ENCODE assay signal across 8 cellular contexts in genomic region chr11:78039391-78039918, GRCh38. TPM values are rescaled to one million over a fixed set of nuclear protein-coding genes. Genes with fewer than 3 reads are reported as not detected.
DNase-seq lines count a peak whose midpoint lies in the region; ATAC-seq, FAIRE-seq and TF ChIP-seq lines count a peak whose summit lies in the region.

No MANE protein-coding gene starts in this region.

- no peaks in the 10 kb centered on the region for H3K9me3 ChIP-seq in CD8-positive, alpha-beta T cell (ENCODE audit: low read length)
- no peaks in the 10 kb centered on the region for H3K9me3 ChIP-seq in GM12878 (replicated peaks; ENCODE audit: control insufficient read depth, insufficient read depth, low read length)

- TF ChIP-seq EP300 in GM12878 (IDR thresholded peaks at IDR 0.05; ENCODE audit: borderline replicate concordance in 1 of 2, control insufficient read depth in 1 of 2, low read depth in 2 of 2, low read length in 2 of 2) = no peak

- no peaks in the 10 kb centered on the region for H3K27me3 ChIP-seq in CD8-positive, alpha-beta T cell (ENCODE audit: insufficient read depth, low read length)
- H3K27me3 ChIP-seq in GM12878 (replicated peaks in 1 of 2; ENCODE audit: control insufficient read depth in 2 of 2, insufficient read depth in 2 of 2, low read length in 1 of 2) = no peaks in the 10 kb centered on the region

- in situ Hi-C loops in GM12878 (cut with MboI) = no loop called here

- no peaks in the 10 kb centered on the region for H3K79me2 ChIP-seq in GM12878 (ENCODE audit: control insufficient read depth, insufficient read depth, low read length)

- BruUV-seq in GM12878 (replicated peaks; lab: Mats Ljungman, UMichigan) = TSS peak; percentile 62

- no peak for ATAC-seq in CD8-positive, alpha-beta T cell
- peak; percentile 29 for ATAC-seq in HG02938 (IDR thresholded peaks at IDR 0.05; ENCODE audit: unreplicated experiment)
- ATAC-seq in GM12878 = peak; percentile 12; the same call in 1 of the 3 replicates
- no peak for ATAC-seq in naive thymus-derived CD8-positive, alpha-beta T cell
- no peak for ATAC-seq in HG03139 (IDR thresholded peaks at IDR 0.05; ENCODE audit: unreplicated experiment)

- H3K27me3 Mint-ChIP-seq in CD8-positive, alpha-beta T cell (ENCODE audit: low read depth) = no peaks in the 10 kb centered on the region
- H3K27me3 Mint-ChIP-seq in naive thymus-derived CD8-positive, alpha-beta T cell = peaks cover 0 to 3% (median 0%) of the 10 kb centered on the region in 5 donors

- no peak for TF ChIP-seq CTCF in CD8-positive, alpha-beta T cell (IDR thresholded peaks at IDR 0.05)
- no peak for TF ChIP-seq CTCF in GM12878 (IDR thresholded peaks at IDR 0.05 in 2 of 3, conservative IDR thresholded peaks at IDR 0.05 in 1 of 3; ENCODE audit: control insufficient read depth in 2 of 3, extremely low read depth in 1 of 3, insufficient read depth in 1 of 3, low read depth in 3 of 3, low read length in 3 of 3)

- POLR2A ChIA-PET in CD8-positive, alpha-beta T cell (lab: Charles Lee) = interaction anchor here (0.7 to 1.0 kb wide), 2 partner anchors 45 to 201 kb away, joined by 4 read pairs; partner anchors contain the start of gene INTS4
- POLR2A ChIA-PET in GM12878 (lab: Charles Lee) = interaction anchor here (0.6 to 1.0 kb wide), 2 partner anchors 18 to 45 kb away, joined by 3 read pairs; partner anchors contain the start of gene INTS4
- POLR2A ChIA-PET in naive thymus-derived CD8-positive, alpha-beta T cell (lab: Charles Lee) = no interaction called here

- no peak overlapping the region for H3K4me3 ChIP-seq in CD8-positive, alpha-beta T cell (ENCODE audit: low read depth, low read length)
- no peak overlapping the region for H3K4me3 ChIP-seq in GM12878

- H3K27ac ChIP-seq in CD8-positive, alpha-beta T cell (ENCODE audit: low read depth, low read length) = no peak overlapping the region
- H3K27ac ChIP-seq in GM12878 (ENCODE audit: control insufficient read depth, insufficient read depth) = peak overlapping the region; percentile 50; the same call in 1 of the 2 replicates

- no peak for DNase-seq in CD8-positive, alpha-beta T cell
- DNase-seq in GM12878 (ENCODE audit: low read depth, low spot score) (no peak), iPS-NIHi7 (ENCODE audit: extremely low spot score) (no peak), middle frontal gyrus (ENCODE audit: extremely low spot score, low spot score) (no peak)
- DNase-seq in naive thymus-derived CD8-positive, alpha-beta T cell = no peak
- DNase-seq in stimulated activated CD4-positive, alpha-beta T cell treated with anti-CD3 and anti-CD28 coated beads, Interleukin-1b, Interleukin-23, amount 100 ng/mL, for 48 hours = no peak

- peak overlapping the region; percentile 96 for H2AFZ ChIP-seq in GM12878 (ENCODE audit: control insufficient read depth, low read depth, low read length)

- 75% methylated on average over 4 of the region's 4 CpGs for WGBS in GM12878 (ENCODE audit: insufficient coverage, insufficient replicate concordance, low lambda C conversion rate, missing lambda C conversion rate)

- RAD21 ChIA-PET in GM12878 (lab: Charles Lee; ENCODE audit: unreplicated experiment) = interaction anchor here (0.7 to 2.5 kb wide), 4 partner anchors 8 to 44 kb away, joined by 3 to 9 read pairs (median 3); no protein-coding TSS in a partner anchor

- peaks cover 9% of the 10 kb centered on the region for H3K4me1 ChIP-seq in CD8-positive, alpha-beta T cell (ENCODE audit: insufficient read depth, low read length)
- H3K4me1 ChIP-seq in GM12878 (ENCODE audit: control insufficient read depth, insufficient read depth, low read length) = peaks cover 7% of the 10 kb centered on the region

- no peaks in the 10 kb centered on the region for H4K20me1 ChIP-seq in GM12878 (ENCODE audit: control insufficient read depth, insufficient read depth)

- H3K9ac ChIP-seq in GM12878 (ENCODE audit: control insufficient read depth, insufficient read depth, low read length) = peak overlapping the region; percentile 55

- H3K36me3 ChIP-seq in CD8-positive, alpha-beta T cell (ENCODE audit: insufficient read depth, low read length) = no peaks in the 10 kb centered on the region
- no peaks in the 10 kb centered on the region for H3K36me3 ChIP-seq in GM12878 (ENCODE audit: control insufficient read depth in 2 of 2, insufficient read depth in 2 of 2, low read length in 1 of 2)

- no peak for TF ChIP-seq RAD21 in GM12878 (IDR thresholded peaks at IDR 0.05; ENCODE audit: insufficient read depth, low read depth, low read length)

- H3K4me1 Mint-ChIP-seq in CD8-positive, alpha-beta T cell (ENCODE audit: low read depth) = peaks cover 12% of the 10 kb centered on the region
- peaks cover 11 to 13% (median 12%) of the 10 kb centered on the region in 4 donors for H3K4me1 Mint-ChIP-seq in naive thymus-derived CD8-positive, alpha-beta T cell

- no peak for FAIRE-seq in GM12878 (lab: Jason Lieb, UNC)

- SMC1A ChIA-PET in GM12878 (lab: Charles Lee; ENCODE audit: uncharacterized antibody, unreplicated experiment) = interaction anchor here (0.6 to 1.3 kb wide), 7 partner anchors 9 to 411 kb away, joined by 3 to 7 read pairs (median 3); no protein-coding TSS in a partner anchor

- H3K27ac Mint-ChIP-seq in CD8-positive, alpha-beta T cell = peak overlapping the region; percentile 81
- H3K27ac Mint-ChIP-seq in naive thymus-derived CD8-positive, alpha-beta T cell = peak overlapping the region in 7 of 10 donors; percentile 22 to 92 (median 74)

- CTCF ChIA-PET in CD8-positive, alpha-beta T cell (lab: Charles Lee) = no interaction called here
- CTCF ChIA-PET in GM12878 (lab: Yijun Ruan, JAX) = interaction anchor here (0.8 to 1.2 kb wide), 5 partner anchors 19 to 525 kb away, joined by 3 to 4 read pairs (median 3); partner anchors contain the start of gene INTS4

- peak overlapping the region; percentile 72; the same call in 1 of the 2 replicates for H3K4me2 ChIP-seq in GM12878 (ENCODE audit: control insufficient read depth, insufficient read depth)

- no peaks in the 10 kb centered on the region for H3K36me3 Mint-ChIP-seq in CD8-positive, alpha-beta T cell
- no peaks in the 10 kb centered on the region for H3K36me3 Mint-ChIP-seq in naive thymus-derived CD8-positive, alpha-beta T cell

- intact Hi-C loops in CD8-positive, alpha-beta T cell (cut with DNase I, micrococcal nuclease) = no loop called here
- intact Hi-C loops in GM12878 (cut with micrococcal nuclease; ENCODE audit: unreplicated experiment) = no loop called here

- TF ChIP-seq POLR2A in GM12878 (IDR thresholded peaks at IDR 0.05; ENCODE audit: low read depth, low read length) = no peak

- H3K4me3 Mint-ChIP-seq in CD8-positive, alpha-beta T cell = no peak overlapping the region
- H3K4me3 Mint-ChIP-seq in naive thymus-derived CD8-positive, alpha-beta T cell = peak overlapping the region in 6 of 10 donors; percentile 2 to 64 (median 38)

- no peaks in the 10 kb centered on the region for H3K9me3 Mint-ChIP-seq in CD8-positive, alpha-beta T cell
- H3K9me3 Mint-ChIP-seq in naive thymus-derived CD8-positive, alpha-beta T cell = no peaks in the 10 kb centered on the region

RNA-seq across cellular contexts. Expression of gene KCTD14, which starts 16.4 kb away (rescaled TPM):
- total RNA-seq in CD8-positive, alpha-beta T cell = under 1 TPM in 1 of 2 experiments, not detected in 1; 0.19 TPM
- total RNA-seq in GM12878 (2013; cell fraction: nucleolus; rRNA removed) = 0.95 and 1.1 TPM in 2 replicates
- total RNA-seq in GM12878 (2014; rRNA removed) (0.51 and 0.54 TPM in 2 replicates), GM12878 (2014; rRNA removed; fragmentation: Illumina TruSeq; extraction: Trizol) (0.41 and 0.45 TPM in 2 replicates), GM12878 (2021) (0.38 and 0.43 TPM in 2 replicates)
- polyA plus RNA-seq in GM12878 (2011; ENCODE audit: low read depth) = 0.64 TPM
- polyA plus RNA-seq in GM12878 (2011; rRNA removed) (0.04 and 0.19 TPM in 2 replicates), GM12878 (2014; fragmentation: Illumina TruSeq; extraction: Trizol) (0.63 and 0.74 TPM in 2 replicates), GM12878 (2014; fragmentation: Nextera tagmentation; extraction: Ambion mirVana) (under 1 TPM; 0.11 to 0.42 TPM), GM12878 (2014; rRNA removed) (0.53 and 0.59 TPM in 2 replicates), GM12878 (2016; fragmentation: Nextera tagmentation; extraction: Ambion mirVana) (under 1 TPM; 0.54 TPM)
- polyA plus RNA-seq in GM12878 (2011; cell fraction: cytosol; rRNA removed) = 0.08 TPM in 1 of 2 replicates, not detected in the other
- polyA plus RNA-seq in GM12878 (2011; cell fraction: nucleus; rRNA removed) = 0.15 TPM in 1 of 2 replicates, not detected in the other
- polyA plus RNA-seq in GM12878 (2012) = 0.51 and 0.77 TPM in 2 replicates
- polyA minus RNA-seq in GM12878 (2011; rRNA and poly(A)+ RNA removed) = not detected in 2 replicates
- not detected in 2 replicates for polyA minus RNA-seq in GM12878 (2011; cell fraction: cytosol; rRNA and poly(A)+ RNA removed)
- not detected in 2 replicates for polyA minus RNA-seq in GM12878 (2011; cell fraction: nucleus; rRNA and poly(A)+ RNA removed)
- under 1 TPM in 1 of 2 experiments, not detected in 1; 0.36 TPM for total RNA-seq in naive thymus-derived CD8-positive, alpha-beta T cell
- under 1 TPM in 2 of 3 donors, not detected in 1; 0.13 to 0.33 TPM for polyA plus RNA-seq in naive thymus-derived CD8-positive, alpha-beta T cell

RNA-seq across cellular contexts. Expression of gene THRSP, which starts 24.2 kb away (rescaled TPM):
- not detected for total RNA-seq in CD8-positive, alpha-beta T cell
- not detected in 2 replicates for total RNA-seq in GM12878 (2013; cell fraction: nucleolus; rRNA removed)
- total RNA-seq in GM12878 (2014; rRNA removed) (not detected in 2 replicates), GM12878 (2014; rRNA removed; fragmentation: Illumina TruSeq; extraction: Trizol) (not detected in 2 replicates), GM12878 (2021) (not detected in 2 replicates)
- not detected for polyA plus RNA-seq in GM12878 (2011; ENCODE audit: low read depth)
- polyA plus RNA-seq in GM12878 (2011; rRNA removed) (not detected in 2 replicates), GM12878 (2014; fragmentation: Illumina TruSeq; extraction: Trizol) (not detected in 2 replicates), GM12878 (2014; fragmentation: Nextera tagmentation; extraction: Ambion mirVana) (not detected), GM12878 (2014; rRNA removed) (not detected in 2 replicates), GM12878 (2016; fragmentation: Nextera tagmentation; extraction: Ambion mirVana) (under 1 TPM in 1 of 2 experiments, not detected in 1; 0.18 TPM)
- 0.05 and 0.10 TPM in 2 replicates for polyA plus RNA-seq in GM12878 (2011; cell fraction: cytosol; rRNA removed)
- polyA plus RNA-seq in GM12878 (2011; cell fraction: nucleus; rRNA removed) = not detected in 2 replicates
- not detected in 2 replicates for polyA plus RNA-seq in GM12878 (2012)
- not detected in 2 replicates for polyA minus RNA-seq in GM12878 (2011; rRNA and poly(A)+ RNA removed)
- polyA minus RNA-seq in GM12878 (2011; cell fraction: cytosol; rRNA and poly(A)+ RNA removed) = not detected in 2 replicates
- polyA minus RNA-seq in GM12878 (2011; cell fraction: nucleus; rRNA and poly(A)+ RNA removed) = not detected in 2 replicates
- total RNA-seq in naive thymus-derived CD8-positive, alpha-beta T cell = not detected
- polyA plus RNA-seq in naive thymus-derived CD8-positive, alpha-beta T cell = not detected

RNA-seq across cellular contexts. Expression of gene NDUFC2, which starts 40.2 kb away (rescaled TPM):
- 10 to 100 TPM; 72.2 to 76.3 TPM for total RNA-seq in CD8-positive, alpha-beta T cell
- 13.9 and 19.2 TPM in 2 replicates for total RNA-seq in GM12878 (2013; cell fraction: nucleolus; rRNA removed)
- total RNA-seq in GM12878 (2014; rRNA removed) = 145 and 167 TPM in 2 replicates
- 134 and 145 TPM in 2 replicates for total RNA-seq in GM12878 (2014; rRNA removed; fragmentation: Illumina TruSeq; extraction: Trizol)
- 185 and 187 TPM in 2 replicates for total RNA-seq in GM12878 (2021)
- 19.0 TPM for polyA plus RNA-seq in GM12878 (2011; ENCODE audit: low read depth)
- polyA plus RNA-seq in GM12878 (2011; rRNA removed) = 120 and 153 TPM in 2 replicates
- polyA plus RNA-seq in GM12878 (2011; cell fraction: cytosol; rRNA removed) = 275 and 305 TPM in 2 replicates
- polyA plus RNA-seq in GM12878 (2011; cell fraction: nucleus; rRNA removed) = 76.1 and 92.2 TPM in 2 replicates
- polyA plus RNA-seq in GM12878 (2012) = 126 and 272 TPM in 2 replicates
- 13.1 and 103 TPM in 2 replicates for polyA plus RNA-seq in GM12878 (2014; fragmentation: Illumina TruSeq; extraction: Trizol)
- 100 to 1,000 TPM; 483 to 529 TPM for polyA plus RNA-seq in GM12878 (2014; fragmentation: Nextera tagmentation; extraction: Ambion mirVana)
- 178 and 198 TPM in 2 replicates for polyA plus RNA-seq in GM12878 (2014; rRNA removed)
- 100 to 1,000 TPM; 409 to 466 TPM for polyA plus RNA-seq in GM12878 (2016; fragmentation: Nextera tagmentation; extraction: Ambion mirVana)
- polyA minus RNA-seq in GM12878 (2011; rRNA and poly(A)+ RNA removed) = 8.8 and 43.9 TPM in 2 replicates
- 23.5 and 23.6 TPM in 2 replicates for polyA minus RNA-seq in GM12878 (2011; cell fraction: cytosol; rRNA and poly(A)+ RNA removed)
- polyA minus RNA-seq in GM12878 (2011; cell fraction: nucleus; rRNA and poly(A)+ RNA removed) = 23.1 and 30.6 TPM in 2 replicates
- total RNA-seq in naive thymus-derived CD8-positive, alpha-beta T cell = 10 to 100 TPM; 71.4 to 77.7 TPM
- 100 to 1,000 TPM; 158 to 206 (median 163) TPM for polyA plus RNA-seq in naive thymus-derived CD8-positive, alpha-beta T cell

RNA-seq across cellular contexts. Expression of gene INTS4, which starts 45.0 kb away (rescaled TPM):
- total RNA-seq in CD8-positive, alpha-beta T cell = 10 to 100 TPM; 39.4 to 49.0 TPM
- total RNA-seq in GM12878 (2013; cell fraction: nucleolus; rRNA removed) = 260 and 276 TPM in 2 replicates
- total RNA-seq in GM12878 (2014; rRNA removed) = 47.7 and 50.5 TPM in 2 replicates
- 40.2 and 44.4 TPM in 2 replicates for total RNA-seq in GM12878 (2014; rRNA removed; fragmentation: Illumina TruSeq; extraction: Trizol)
- total RNA-seq in GM12878 (2021) = 36.6 and 39.4 TPM in 2 replicates
- 29.7 TPM for polyA plus RNA-seq in GM12878 (2011; ENCODE audit: low read depth)
- 48.1 and 49.5 TPM in 2 replicates for polyA plus RNA-seq in GM12878 (2011; rRNA removed)
- 43.8 and 45.4 TPM in 2 replicates for polyA plus RNA-seq in GM12878 (2011; cell fraction: cytosol; rRNA removed)
- polyA plus RNA-seq in GM12878 (2011; cell fraction: nucleus; rRNA removed) = 122 and 160 TPM in 2 replicates
- 24.9 and 30.7 TPM in 2 replicates for polyA plus RNA-seq in GM12878 (2012)
- 38.6 and 42.1 TPM in 2 replicates for polyA plus RNA-seq in GM12878 (2014; fragmentation: Illumina TruSeq; extraction: Trizol)
- polyA plus RNA-seq in GM12878 (2014; fragmentation: Nextera tagmentation; extraction: Ambion mirVana) = 10 to 100 TPM; 20.2 to 24.3 TPM
- polyA plus RNA-seq in GM12878 (2014; rRNA removed) = 39.4 and 39.9 TPM in 2 replicates
- polyA plus RNA-seq in GM12878 (2016; fragmentation: Nextera tagmentation; extraction: Ambion mirVana) = 10 to 100 TPM; 40.1 to 41.1 TPM
- 54.5 and 68.2 TPM in 2 replicates for polyA minus RNA-seq in GM12878 (2011; rRNA and poly(A)+ RNA removed)
- polyA minus RNA-seq in GM12878 (2011; cell fraction: cytosol; rRNA and poly(A)+ RNA removed) = 18.7 and 23.8 TPM in 2 replicates
- 54.9 and 75.8 TPM in 2 replicates for polyA minus RNA-seq in GM12878 (2011; cell fraction: nucleus; rRNA and poly(A)+ RNA removed)
- 10 to 100 TPM; 73.8 to 77.1 TPM for total RNA-seq in naive thymus-derived CD8-positive, alpha-beta T cell
- 10 to 100 TPM; 36.1 to 42.7 (median 36.5) TPM for polyA plus RNA-seq in naive thymus-derived CD8-positive, alpha-beta T cell

Comparison
In these comparisons a context has a peak if more than half of its experiments do, and no peak if none do; other contexts are left out.
1. ATAC-seq: peak in HG02938 (single experiment) and GM12878 (single experiment); none in CD8-positive, alpha-beta T cell (single experiment), naive thymus-derived CD8-positive, alpha-beta T cell (0 of 2) and HG03139 (single experiment).